ENCODE assay signal across 8 cellular contexts in the genomic region with DNA sequence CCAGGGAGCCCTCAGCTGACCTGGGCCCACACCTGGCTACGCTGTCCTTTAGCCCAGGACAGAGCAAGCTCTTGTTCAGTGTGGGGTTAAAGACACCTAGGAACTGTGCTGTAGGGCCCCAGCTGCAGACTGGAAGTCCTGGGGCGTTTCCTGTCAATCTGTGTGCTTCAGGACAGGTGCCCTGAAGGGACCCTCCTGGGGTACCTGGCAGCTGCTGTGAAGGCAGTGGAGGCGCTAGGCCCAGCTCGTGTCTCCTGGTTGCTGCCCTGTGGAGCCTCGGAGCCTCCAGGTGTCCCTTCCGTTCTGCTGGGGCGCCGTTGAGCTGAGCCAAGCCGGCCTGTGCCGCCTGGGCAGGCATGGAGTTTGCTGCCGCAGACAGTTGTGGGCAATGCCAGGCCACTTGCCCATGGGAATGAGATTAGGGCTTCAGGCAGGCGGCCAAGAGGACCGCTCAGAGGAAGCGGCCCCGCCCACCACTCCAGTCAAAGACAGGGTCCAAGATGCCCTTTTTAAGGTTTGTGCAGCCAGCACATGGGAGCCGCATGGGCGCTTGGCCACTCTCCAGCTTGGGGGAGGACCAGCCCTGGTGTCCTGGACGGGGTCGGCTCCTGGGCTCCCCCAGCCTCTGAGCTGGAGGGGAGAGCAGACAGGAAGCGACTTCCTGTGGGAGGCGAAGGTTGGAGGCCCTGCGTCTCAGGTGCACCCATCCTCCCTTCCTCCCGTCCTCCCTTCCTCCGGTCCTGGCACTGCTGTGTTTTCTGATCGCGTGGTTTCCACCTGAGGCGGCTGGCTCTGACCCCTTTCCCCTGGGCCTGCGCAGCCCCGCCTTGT. TPM values are rescaled to one million over a fixed set of nuclear protein-coding genes. Genes with fewer than 3 reads are reported as not detected.
DNase-seq lines count a peak whose midpoint lies in the region; ATAC-seq and TF ChIP-seq lines count a peak whose summit lies in the region.

No MANE protein-coding gene starts in this region.

- H3K4me3 ChIP-seq in body of pancreas, result no peak overlapping the region
- H3K4me3 ChIP-seq in left lung, result peak overlapping the region in 1 of 2 donors; percentile 94
- peak overlapping the region; percentile 17 to 25 for H3K4me3 ChIP-seq in tibial artery

- H3K36me3 Mint-ChIP-seq in stimulated activated naive CD8-positive, alpha-beta T cell treated with anti-CD3 and anti-CD28 coated beads, Interleukin-15, Interleukin-2, amounts not matched to agents 100 ng/mL and 50 ng/mL, for 24 hours (ENCODE audit: low read depth), result peaks cover 52% of the 10 kb centered on the region

- peak overlapping the region; percentile 92 for H3K4me3 Mint-ChIP-seq in stimulated activated naive CD8-positive, alpha-beta T cell treated with anti-CD3 and anti-CD28 coated beads, Interleukin-15, Interleukin-2, amounts not matched to agents 100 ng/mL and 50 ng/mL, for 24 hours

- H3K9me3 Mint-ChIP-seq in stimulated activated naive CD8-positive, alpha-beta T cell treated with anti-CD3 and anti-CD28 coated beads, Interleukin-15, Interleukin-2, amounts not matched to agents 100 ng/mL and 50 ng/mL, for 24 hours, result no peaks in the 10 kb centered on the region

- peaks cover 45% of the 10 kb centered on the region for H3K4me1 Mint-ChIP-seq in stimulated activated naive CD8-positive, alpha-beta T cell treated with anti-CD3 and anti-CD28 coated beads, Interleukin-15, Interleukin-2, amounts not matched to agents 100 ng/mL and 50 ng/mL, for 24 hours (ENCODE audit: low read depth)

- peaks cover 19 to 26% of the 10 kb centered on the region in 2 donors for H3K36me3 ChIP-seq in body of pancreas (replicated peaks in 1 of 2; ENCODE audit: insufficient read depth in 1 of 2, low read depth in 2 of 2)
- peaks cover 10 to 73% of the 10 kb centered on the region in 2 donors for H3K36me3 ChIP-seq in left lung
- H3K36me3 ChIP-seq in tibial artery, result peaks cover 34 to 48% (median 44%) of the 10 kb centered on the region in 3 donors

- H3K27me3 ChIP-seq in body of pancreas, result no peaks in the 10 kb centered on the region
- H3K27me3 ChIP-seq in left lung, result no peaks in the 10 kb centered on the region
- no peaks in the 10 kb centered on the region for H3K27me3 ChIP-seq in tibial artery

- no peak for ATAC-seq in stimulated activated naive CD8-positive, alpha-beta T cell treated with anti-CD3 and anti-CD28 coated beads, Interleukin-15, Interleukin-2, amounts not matched to agents 100 U/mL and 50 U/mL, for 24 hours
- ATAC-seq in body of pancreas (no peak), left lung (peak; percentile 18), HG02870 (IDR thresholded peaks at IDR 0.05; ENCODE audit: unreplicated experiment) (no peak)

- intact Hi-C loops in body of pancreas (cut with DNase I), result no loop called here
- intact Hi-C loops in left lung (cut with DNase I), result no loop called here
- intact Hi-C loops in tibial artery (cut with DNase I; ENCODE audit: low total_unique reads), result no loop called here

- TF ChIP-seq CTCF in body of pancreas (IDR thresholded peaks at IDR 0.05), result no peak
- no peak for TF ChIP-seq CTCF in left lung (IDR thresholded peaks at IDR 0.05)
- no peak for TF ChIP-seq CTCF in tibial artery (IDR thresholded peaks at IDR 0.05)

- H3K27ac ChIP-seq in body of pancreas, result peak overlapping the region; percentile 74 to 100 (median 98)
- H3K27ac ChIP-seq in left lung, result peak overlapping the region; percentile 62 to 95
- peak overlapping the region; percentile 54 to 91 for H3K27ac ChIP-seq in tibial artery

- peak overlapping the region; percentile 81 for H3K27ac Mint-ChIP-seq in stimulated activated naive CD8-positive, alpha-beta T cell treated with anti-CD3 and anti-CD28 coated beads, Interleukin-15, Interleukin-2, amounts not matched to agents 100 ng/mL and 50 ng/mL, for 24 hours

- peak in 1 of 3 donors; percentile 8 for TF ChIP-seq POLR2A in body of pancreas (IDR thresholded peaks at IDR 0.05)

- H3K9me3 ChIP-seq in body of pancreas, result no peaks in the 10 kb centered on the region
- no peaks in the 10 kb centered on the region for H3K9me3 ChIP-seq in left lung
- no peaks in the 10 kb centered on the region for H3K9me3 ChIP-seq in tibial artery

- H3K4me1 ChIP-seq in body of pancreas (peaks cover 47% of the 10 kb centered on the region), left lung (peaks cover 43 to 69% of the 10 kb centered on the region in 2 donors), tibial artery (peaks cover 14 to 66% (median 52%) of the 10 kb centered on the region in 4 donors)

- DNase-seq in stimulated activated naive CD8-positive, alpha-beta T cell treated with anti-CD3 and anti-CD28 coated beads, Interleukin-15, Interleukin-2, amounts not matched to agents 100 U/mL and 50 U/mL, for 24 hours, result no peak
- DNase-seq in body of pancreas, result peak; percentile 75 to 87 (median 82)
- DNase-seq in left lung, result peak; percentile 75 to 85
- DNase-seq in tibial artery, result peak; percentile 66 to 94
- DNase-seq in HPDE6-E6E7 (ENCODE audit: extremely low spot score), result no peak
- no peak for DNase-seq in stimulated activated CD4-positive, alpha-beta T cell treated with anti-CD3 and anti-CD28 coated beads, Interleukin-2, amount 100 ng/mL, for 48 hours

- H3K27me3 Mint-ChIP-seq in stimulated activated naive CD8-positive, alpha-beta T cell treated with anti-CD3 and anti-CD28 coated beads, Interleukin-15, Interleukin-2, amounts not matched to agents 100 ng/mL and 50 ng/mL, for 24 hours, result no peaks in the 10 kb centered on the region

- WGBS in body of pancreas, 2 donors, result 31% methylated on average over 26 of the region's 29 CpGs; no CpG with 5 or more reads in 1 of the 2 donors

RNA-seq across cellular contexts. Expression of a gene that starts 4.0 kb away (rescaled TPM):
- total RNA-seq in body of pancreas (100 to 1,000 TPM in 1 of 2 donors, 10 to 100 TPM in 1; 78.9 to 100 TPM), left lung (100 to 1,000 TPM; 236 to 354 TPM)

RNA-seq across cellular contexts. Expression of a gene that starts 20.5 kb away (rescaled TPM):
- not detected for total RNA-seq in body of pancreas
- 1 to 10 TPM; 1.6 to 1.9 TPM for total RNA-seq in left lung

RNA-seq across cellular contexts. Expression of a gene that starts 26.4 kb away (rescaled TPM):
- total RNA-seq in body of pancreas (under 1 TPM in 1 of 2 donors, not detected in 1; 0.26 TPM), left lung (1 to 10 TPM; 1.3 TPM)

RNA-seq across cellular contexts. Expression of a gene that starts 39.6 kb away (rescaled TPM):
- total RNA-seq in body of pancreas, result under 1 TPM in 1 of 2 donors, not detected in 1; 0.99 TPM
- under 1 TPM; 0.55 to 0.58 TPM for total RNA-seq in left lung

RNA-seq across cellular contexts. Expression of a gene that starts 50.3 kb away (rescaled TPM):
- total RNA-seq in body of pancreas (1 to 10 TPM in 1 of 2 donors, under 1 TPM in 1; 0.99 to 3.4 TPM), left lung (10 to 100 TPM; 19.2 to 44.0 TPM)

Comparison
In these comparisons a context has a peak if more than half of its experiments do, and no peak if none do; other contexts are left out.
1. DNase-seq: peak in body of pancreas (4 of 4), left lung (2 of 2) and tibial artery (2 of 2); none in stimulated activated naive CD8-positive, alpha-beta T cell treated with anti-CD3 and anti-CD28 coated beads, Interleukin-15, Interleukin-2, amounts not matched to agents 100 U/mL and 50 U/mL, for 24 hours (single experiment), HPDE6-E6E7 (single experiment) and stimulated activated CD4-positive, alpha-beta T cell treated with anti-CD3 and anti-CD28 coated beads, Interleukin-2, amount 100 ng/mL, for 48 hours (0 of 2).
2. H3K4me3 ChIP-seq: peak in tibial artery (2 of 2); none in body of pancreas (0 of 2).
3. Peak in every context shown above with its lines, with median percentiles within 50 percentile points of each other: H3K27ac ChIP-seq.